2 cellular contexts compared by ENCODE assay signal in the genomic region with DNA sequence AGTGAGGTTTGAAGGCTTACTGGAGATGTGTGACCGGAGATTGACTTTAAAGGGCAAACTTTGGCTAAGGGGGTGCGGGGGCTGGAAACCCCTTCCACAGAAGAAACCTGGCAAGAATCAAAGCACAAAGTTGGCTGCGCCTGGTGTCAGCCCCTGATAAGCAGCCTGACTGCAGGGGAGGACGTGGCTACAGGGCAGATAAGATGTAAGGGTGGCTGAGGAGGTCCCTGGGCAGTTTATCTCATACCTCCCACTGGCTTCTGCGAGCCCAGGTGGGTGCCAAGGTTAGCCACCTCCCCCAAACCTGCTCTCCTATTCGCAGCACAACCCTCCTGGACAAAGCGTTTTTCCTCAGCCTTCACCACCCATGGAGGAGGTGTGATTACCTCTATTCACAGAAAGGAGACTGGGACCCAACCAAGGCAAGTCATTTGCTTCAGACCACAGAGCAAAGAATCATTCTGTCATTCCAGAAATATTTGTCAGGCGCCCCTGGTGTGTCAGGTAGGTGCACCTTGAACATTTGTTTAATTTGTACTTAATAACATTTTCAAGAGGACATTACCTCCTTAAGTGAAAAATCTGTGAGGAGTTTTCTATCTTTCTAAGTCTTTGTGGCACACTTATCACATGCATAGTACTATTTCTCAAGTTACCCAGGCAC.
A peak's percentile ranks its signal among the peaks of the same experiment; 100 is the strongest.
TF ChIP-seq lines count a peak whose summit lies in the region.

No MANE protein-coding gene starts in this region.

TF ChIP-seq in K562, 482 proteins besides CTCF, POLR2A, EP300 and RAD21 (continues in another document):
- TF ChIP-seq SREBF2 (CRISPR knock-in tag; IDR thresholded peaks at IDR 0.05) (no peak), ZNF444 (CRISPR knock-in tag; IDR thresholded peaks at IDR 0.05) (no peak), MIER1 (IDR thresholded peaks at IDR 0.05; ENCODE audit: low read depth) (no peak), ATF7 (IDR thresholded peaks at IDR 0.05) (peak; percentile 48), SMARCC2 (IDR thresholded peaks at IDR 0.05; ENCODE audit: low read depth) (peak; percentile 97), XRCC3 (IDR thresholded peaks at IDR 0.05) (no peak), SMARCB1 (IDR thresholded peaks at IDR 0.05; ENCODE audit: insufficient read length, low read depth) (no peak), C11orf30 (IDR thresholded peaks at IDR 0.05; ENCODE audit: low read depth) (no peak), RUNX1 (IDR thresholded peaks at IDR 0.05; ENCODE audit: low read depth) (peak; percentile 97), ZNF274 (IDR thresholded peaks at IDR 0.05; ENCODE audit: borderline replicate concordance, low read depth, low read length) (peak; percentile 71; the same call in 1 of the 2 replicates), ZNF76 (CRISPR knock-in tag; IDR thresholded peaks at IDR 0.05; ENCODE audit: borderline replicate concordance) (peak; percentile 94), PHF8 (IDR thresholded peaks at IDR 0.05; ENCODE audit: borderline replicate concordance, low read length) (no peak), ZNF175 (CRISPR knock-in tag; IDR thresholded peaks at IDR 0.05; ENCODE audit: low read depth) (peak; percentile 95), ZBTB17 (CRISPR knock-in tag; IDR thresholded peaks at IDR 0.05) (peak; percentile 80), ZC3H4 (CRISPR knock-in tag; IDR thresholded peaks at IDR 0.05; ENCODE audit: borderline replicate concordance) (no peak), ZNF75A (CRISPR knock-in tag; IDR thresholded peaks at IDR 0.05) (no peak), GABPB1 (CRISPR knock-in tag; IDR thresholded peaks at IDR 0.05) (no peak), STAT5B (CRISPR knock-in tag; IDR thresholded peaks at IDR 0.05) (no peak), TEAD2 (tag; IDR thresholded peaks at IDR 0.05) (no peak)
- TF ChIP-seq, protein P1, sequence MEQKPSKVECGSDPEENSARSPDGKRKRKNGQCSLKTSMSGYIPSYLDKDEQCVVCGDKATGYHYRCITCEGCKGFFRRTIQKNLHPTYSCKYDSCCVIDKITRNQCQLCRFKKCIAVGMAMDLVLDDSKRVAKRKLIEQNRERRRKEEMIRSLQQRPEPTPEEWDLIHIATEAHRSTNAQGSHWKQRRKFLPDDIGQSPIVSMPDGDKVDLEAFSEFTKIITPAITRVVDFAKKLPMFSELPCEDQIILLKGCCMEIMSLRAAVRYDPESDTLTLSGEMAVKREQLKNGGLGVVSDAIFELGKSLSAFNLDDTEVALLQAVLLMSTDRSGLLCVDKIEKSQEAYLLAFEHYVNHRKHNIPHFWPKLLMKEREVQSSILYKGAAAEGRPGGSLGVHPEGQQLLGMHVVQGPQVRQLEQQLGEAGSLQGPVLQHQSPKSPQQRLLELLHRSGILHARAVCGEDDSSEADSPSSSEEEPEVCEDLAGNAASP (IDR thresholded peaks at IDR 0.05) = no peak
- TF ChIP-seq, protein P2, sequence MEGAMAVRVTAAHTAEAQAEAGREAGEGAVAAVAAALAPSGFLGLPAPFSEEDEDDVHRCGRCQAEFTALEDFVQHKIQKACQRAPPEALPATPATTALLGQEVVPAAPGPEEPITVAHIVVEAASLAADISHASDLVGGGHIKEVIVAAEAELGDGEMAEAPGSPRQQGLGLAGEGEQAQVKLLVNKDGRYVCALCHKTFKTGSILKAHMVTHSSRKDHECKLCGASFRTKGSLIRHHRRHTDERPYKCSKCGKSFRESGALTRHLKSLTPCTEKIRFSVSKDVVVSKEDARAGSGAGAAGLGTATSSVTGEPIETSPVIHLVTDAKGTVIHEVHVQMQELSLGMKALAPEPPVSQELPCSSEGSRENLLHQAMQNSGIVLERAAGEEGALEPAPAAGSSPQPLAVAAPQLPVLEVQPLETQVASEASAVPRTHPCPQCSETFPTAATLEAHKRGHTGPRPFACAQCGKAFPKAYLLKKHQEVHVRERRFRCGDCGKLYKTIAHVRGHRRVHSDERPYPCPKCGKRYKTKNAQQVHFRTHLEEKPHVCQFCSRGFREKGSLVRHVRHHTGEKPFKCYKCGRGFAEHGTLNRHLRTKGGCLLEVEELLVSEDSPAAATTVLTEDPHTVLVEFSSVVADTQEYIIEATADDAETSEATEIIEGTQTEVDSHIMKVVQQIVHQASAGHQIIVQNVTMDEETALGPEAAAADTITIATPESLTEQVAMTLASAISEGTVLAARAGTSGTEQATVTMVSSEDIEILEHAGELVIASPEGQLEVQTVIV (CRISPR knock-in tag; IDR thresholded peaks at IDR 0.05; ENCODE audit: borderline replicate concordance) = no peak
- TF ChIP-seq, protein P3, sequence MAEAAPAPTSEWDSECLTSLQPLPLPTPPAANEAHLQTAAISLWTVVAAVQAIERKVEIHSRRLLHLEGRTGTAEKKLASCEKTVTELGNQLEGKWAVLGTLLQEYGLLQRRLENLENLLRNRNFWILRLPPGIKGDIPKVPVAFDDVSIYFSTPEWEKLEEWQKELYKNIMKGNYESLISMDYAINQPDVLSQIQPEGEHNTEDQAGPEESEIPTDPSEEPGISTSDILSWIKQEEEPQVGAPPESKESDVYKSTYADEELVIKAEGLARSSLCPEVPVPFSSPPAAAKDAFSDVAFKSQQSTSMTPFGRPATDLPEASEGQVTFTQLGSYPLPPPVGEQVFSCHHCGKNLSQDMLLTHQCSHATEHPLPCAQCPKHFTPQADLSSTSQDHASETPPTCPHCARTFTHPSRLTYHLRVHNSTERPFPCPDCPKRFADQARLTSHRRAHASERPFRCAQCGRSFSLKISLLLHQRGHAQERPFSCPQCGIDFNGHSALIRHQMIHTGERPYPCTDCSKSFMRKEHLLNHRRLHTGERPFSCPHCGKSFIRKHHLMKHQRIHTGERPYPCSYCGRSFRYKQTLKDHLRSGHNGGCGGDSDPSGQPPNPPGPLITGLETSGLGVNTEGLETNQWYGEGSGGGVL (CRISPR knock-in tag; IDR thresholded peaks at IDR 0.05) = no peak
- TF ChIP-seq, protein P4, sequence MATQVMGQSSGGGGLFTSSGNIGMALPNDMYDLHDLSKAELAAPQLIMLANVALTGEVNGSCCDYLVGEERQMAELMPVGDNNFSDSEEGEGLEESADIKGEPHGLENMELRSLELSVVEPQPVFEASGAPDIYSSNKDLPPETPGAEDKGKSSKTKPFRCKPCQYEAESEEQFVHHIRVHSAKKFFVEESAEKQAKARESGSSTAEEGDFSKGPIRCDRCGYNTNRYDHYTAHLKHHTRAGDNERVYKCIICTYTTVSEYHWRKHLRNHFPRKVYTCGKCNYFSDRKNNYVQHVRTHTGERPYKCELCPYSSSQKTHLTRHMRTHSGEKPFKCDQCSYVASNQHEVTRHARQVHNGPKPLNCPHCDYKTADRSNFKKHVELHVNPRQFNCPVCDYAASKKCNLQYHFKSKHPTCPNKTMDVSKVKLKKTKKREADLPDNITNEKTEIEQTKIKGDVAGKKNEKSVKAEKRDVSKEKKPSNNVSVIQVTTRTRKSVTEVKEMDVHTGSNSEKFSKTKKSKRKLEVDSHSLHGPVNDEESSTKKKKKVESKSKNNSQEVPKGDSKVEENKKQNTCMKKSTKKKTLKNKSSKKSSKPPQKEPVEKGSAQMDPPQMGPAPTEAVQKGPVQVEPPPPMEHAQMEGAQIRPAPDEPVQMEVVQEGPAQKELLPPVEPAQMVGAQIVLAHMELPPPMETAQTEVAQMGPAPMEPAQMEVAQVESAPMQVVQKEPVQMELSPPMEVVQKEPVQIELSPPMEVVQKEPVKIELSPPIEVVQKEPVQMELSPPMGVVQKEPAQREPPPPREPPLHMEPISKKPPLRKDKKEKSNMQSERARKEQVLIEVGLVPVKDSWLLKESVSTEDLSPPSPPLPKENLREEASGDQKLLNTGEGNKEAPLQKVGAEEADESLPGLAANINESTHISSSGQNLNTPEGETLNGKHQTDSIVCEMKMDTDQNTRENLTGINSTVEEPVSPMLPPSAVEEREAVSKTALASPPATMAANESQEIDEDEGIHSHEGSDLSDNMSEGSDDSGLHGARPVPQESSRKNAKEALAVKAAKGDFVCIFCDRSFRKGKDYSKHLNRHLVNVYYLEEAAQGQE (CRISPR knock-in tag; IDR thresholded peaks at IDR 0.05; ENCODE audit: low read depth) = 0 out of 2 replicates have a peak, but pooled peaks have one; percentile 34

TF ChIP-seq in HepG2, 621 proteins besides CTCF, POLR2A, EP300 and RAD21:
- TF ChIP-seq, protein P5, sequence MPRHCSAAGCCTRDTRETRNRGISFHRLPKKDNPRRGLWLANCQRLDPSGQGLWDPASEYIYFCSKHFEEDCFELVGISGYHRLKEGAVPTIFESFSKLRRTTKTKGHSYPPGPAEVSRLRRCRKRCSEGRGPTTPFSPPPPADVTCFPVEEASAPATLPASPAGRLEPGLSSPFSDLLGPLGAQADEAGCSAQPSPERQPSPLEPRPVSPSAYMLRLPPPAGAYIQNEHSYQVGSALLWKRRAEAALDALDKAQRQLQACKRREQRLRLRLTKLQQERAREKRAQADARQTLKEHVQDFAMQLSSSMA (CRISPR knock-in tag; IDR thresholded peaks at IDR 0.05) = 0 out of 2 replicates have a peak, but pooled peaks have one; percentile 23
- TF ChIP-seq, protein P6, sequence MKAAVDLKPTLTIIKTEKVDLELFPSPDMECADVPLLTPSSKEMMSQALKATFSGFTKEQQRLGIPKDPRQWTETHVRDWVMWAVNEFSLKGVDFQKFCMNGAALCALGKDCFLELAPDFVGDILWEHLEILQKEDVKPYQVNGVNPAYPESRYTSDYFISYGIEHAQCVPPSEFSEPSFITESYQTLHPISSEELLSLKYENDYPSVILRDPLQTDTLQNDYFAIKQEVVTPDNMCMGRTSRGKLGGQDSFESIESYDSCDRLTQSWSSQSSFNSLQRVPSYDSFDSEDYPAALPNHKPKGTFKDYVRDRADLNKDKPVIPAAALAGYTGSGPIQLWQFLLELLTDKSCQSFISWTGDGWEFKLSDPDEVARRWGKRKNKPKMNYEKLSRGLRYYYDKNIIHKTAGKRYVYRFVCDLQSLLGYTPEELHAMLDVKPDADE (CRISPR knock-in tag; IDR thresholded peaks at IDR 0.05) = no peak
- TF ChIP-seq, protein P7, sequence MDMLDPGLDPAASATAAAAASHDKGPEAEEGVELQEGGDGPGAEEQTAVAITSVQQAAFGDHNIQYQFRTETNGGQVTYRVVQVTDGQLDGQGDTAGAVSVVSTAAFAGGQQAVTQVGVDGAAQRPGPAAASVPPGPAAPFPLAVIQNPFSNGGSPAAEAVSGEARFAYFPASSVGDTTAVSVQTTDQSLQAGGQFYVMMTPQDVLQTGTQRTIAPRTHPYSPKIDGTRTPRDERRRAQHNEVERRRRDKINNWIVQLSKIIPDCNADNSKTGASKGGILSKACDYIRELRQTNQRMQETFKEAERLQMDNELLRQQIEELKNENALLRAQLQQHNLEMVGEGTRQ (IDR thresholded peaks at IDR 0.05; ENCODE audit: low read depth, low read length) = no peak
- TF ChIP-seq, protein P7 (CRISPR knock-in tag; IDR thresholded peaks at IDR 0.05; ENCODE audit: borderline replicate concordance) = 0 out of 2 replicates have a peak, but pooled peaks have one; percentile 35
- TF ChIP-seq NFIB (CRISPR knock-in tag; IDR thresholded peaks at IDR 0.05; ENCODE audit: borderline replicate concordance) = 0 out of 2 replicates have a peak, but pooled peaks have one; percentile 51
- TF ChIP-seq GTF3A (CRISPR knock-in tag; conservative IDR thresholded peaks at IDR 0.05) = no peak
TF ChIP-seq in HepG2: peak in this region for 3.
